In the genomic region with DNA sequence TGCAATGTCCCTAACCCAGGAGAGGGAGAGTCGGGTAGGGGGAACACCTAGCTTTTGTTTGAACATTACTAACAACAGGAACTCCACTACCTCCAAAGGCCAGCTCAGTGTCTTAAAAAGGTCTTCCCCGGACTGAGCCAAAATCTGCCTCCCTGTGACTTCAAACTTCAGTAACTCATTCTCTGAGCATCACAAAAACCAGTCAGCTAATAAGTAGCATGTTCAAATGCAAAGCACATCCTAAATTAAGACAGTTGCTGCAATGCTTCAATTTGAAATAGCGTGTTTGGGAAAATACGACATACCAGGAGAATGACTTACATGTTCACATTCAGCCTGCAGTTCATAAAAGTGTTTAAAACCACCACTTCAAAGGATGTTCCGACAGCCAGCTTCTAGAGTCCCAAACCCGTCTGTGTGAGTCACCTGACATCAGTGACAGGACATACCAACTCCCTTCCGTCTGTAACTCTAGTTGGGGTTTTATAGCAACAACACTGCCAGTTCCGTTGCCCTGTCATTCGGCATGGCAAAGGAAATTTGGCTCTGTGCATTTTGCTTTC, we compare ENCODE assay signal across 8 cellular contexts. TPM values are rescaled to one million over a fixed set of nuclear protein-coding genes. Genes with fewer than 3 reads are reported as not detected.
A peak's percentile ranks its signal among the peaks of the same experiment; 100 is the strongest.
DNase-seq lines count a peak whose midpoint lies in the region; ATAC-seq and TF ChIP-seq lines count a peak whose summit lies in the region.

No MANE protein-coding gene starts in this region.

- no peak for TF ChIP-seq POLR2A in GM18505 (IDR thresholded peaks at IDR 0.05; ENCODE audit: borderline replicate concordance, extremely low read depth, insufficient read depth, insufficient read length)

- H3K36me3 Mint-ChIP-seq in nephron progenitor cell (ENCODE audit: low read depth): peaks cover 5% of the 10 kb centered on the region

- TF ChIP-seq CTCF in nephron progenitor cell (IDR thresholded peaks at IDR 0.05): no peak

- no peak for ATAC-seq in GM18505 (IDR thresholded peaks at IDR 0.05; ENCODE audit: unreplicated experiment)
- ATAC-seq in GM21528 (IDR thresholded peaks at IDR 0.05; ENCODE audit: low FRiP score, unreplicated experiment): no peak

- peaks cover 46% of the 10 kb centered on the region for H3K4me1 Mint-ChIP-seq in nephron progenitor cell

- H3K27ac Mint-ChIP-seq in nephron progenitor cell: no peak overlapping the region

- H3K27me3 Mint-ChIP-seq in nephron progenitor cell (ENCODE audit: low read depth, poor library complexity): peaks cover 6% of the 10 kb centered on the region

- DNase-seq in D341Med (ENCODE audit: low spot score) (peak; percentile 5), UCSD-AML1 (lab: John Stamatoyannopoulos, UW; ENCODE audit: unreplicated experiment) (peak; percentile 54), dermis blood vessel endothelial cell (peak; percentile 63), nephron progenitor cell (no peak), NCI-H1417 (lab: John Stamatoyannopoulos, UW) (no peak), SIG-M5 (lab: John Stamatoyannopoulos, UW) (no peak)

- H3K9me3 Mint-ChIP-seq in nephron progenitor cell: peaks cover 12% of the 10 kb centered on the region

- H3K4me3 Mint-ChIP-seq in nephron progenitor cell: peak overlapping the region; percentile 22

RNA-seq across cellular contexts. Expression of a gene that starts 13.0 kb away (rescaled TPM):
- total RNA-seq in dermis blood vessel endothelial cell: 72.2 and 94.7 TPM in 2 replicates

Comparison
In these comparisons a context has a peak if more than half of its experiments do, and no peak if none do; other contexts are left out.
1. DNase-seq: peak in D341Med (single experiment), UCSD-AML1 (single experiment) and dermis blood vessel endothelial cell (single experiment); none in nephron progenitor cell (single experiment), NCI-H1417 (0 of 3) and SIG-M5 (single experiment).